In genomic region chr3:187166750-187167149, GRCh38 we compare ENCODE assay signal across 2 cellular contexts.
TF ChIP-seq lines count a peak whose summit lies in the region.

No MANE protein-coding gene starts in this region.

TF ChIP-seq in GM23338, 12 proteins besides CTCF, POLR2A, EP300 and RAD21:
- TF ChIP-seq ZNF331 (CRISPR knock-in tag; IDR thresholded peaks at IDR 0.05; ENCODE audit: low read depth), result no peak

TF ChIP-seq in H1, 55 proteins besides CTCF, POLR2A, EP300 and RAD21:
- peak; percentile 50; the same call in 1 of the 2 replicates for TF ChIP-seq E2F6 (IDR thresholded peaks at IDR 0.05)
- TF ChIP-seq, protein P1, sequence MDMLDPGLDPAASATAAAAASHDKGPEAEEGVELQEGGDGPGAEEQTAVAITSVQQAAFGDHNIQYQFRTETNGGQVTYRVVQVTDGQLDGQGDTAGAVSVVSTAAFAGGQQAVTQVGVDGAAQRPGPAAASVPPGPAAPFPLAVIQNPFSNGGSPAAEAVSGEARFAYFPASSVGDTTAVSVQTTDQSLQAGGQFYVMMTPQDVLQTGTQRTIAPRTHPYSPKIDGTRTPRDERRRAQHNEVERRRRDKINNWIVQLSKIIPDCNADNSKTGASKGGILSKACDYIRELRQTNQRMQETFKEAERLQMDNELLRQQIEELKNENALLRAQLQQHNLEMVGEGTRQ (IDR thresholded peaks at IDR 0.05; ENCODE audit: low read length), result no peak
